Comparison of ENCODE assay signal across 8 cellular contexts in genomic region chr16:30394603-30395154, GRCh38. TPM values are rescaled to one million over a fixed set of nuclear protein-coding genes. Genes with fewer than 3 reads are reported as not detected.
DNase-seq lines count a peak whose midpoint lies in the region; ATAC-seq and TF ChIP-seq lines count a peak whose summit lies in the region.

No MANE protein-coding gene starts in this region.

- no peak for TF ChIP-seq POLR2A in Peyer's patch (IDR thresholded peaks at IDR 0.05)
- peak; percentile 44 for TF ChIP-seq POLR2A in erythroblast (IDR thresholded peaks at IDR 0.05; ENCODE audit: low read length)

- no peak for ATAC-seq in left colon
- ATAC-seq in GM18858 (IDR thresholded peaks at IDR 0.05; ENCODE audit: unreplicated experiment): no peak

- POLR2A ChIA-PET in GM10248 (lab: Yijun Ruan, JAX): interaction anchor here (0.6 to 1.6 kb wide), 2 partner anchors 17 to 38 kb away, joined by 3 to 4 read pairs; no protein-coding TSS in a partner anchor

- DNase-seq in GM12865 (ENCODE audit: low read depth) (no peak), Peyer's patch (no peak), erythroblast (lab: John Stamatoyannopoulos, UW) (peak; percentile 60 to 78), neural crest cell (ENCODE audit: low read depth, low spot score) (no peak), left colon (no peak), putamen (ENCODE audit: low spot score) (no peak), GM10248 (ENCODE audit: extremely low spot score) (no peak)

- peaks cover 49% of the 10 kb centered on the region for H3K4me1 Mint-ChIP-seq in neural crest cell

- peaks cover 0 to 15% (median 0%) of the 10 kb centered on the region in 3 donors for H3K36me3 ChIP-seq in Peyer's patch

- peak overlapping the region; percentile 95 for H3K27ac Mint-ChIP-seq in neural crest cell (ENCODE audit: unreplicated experiment)

- intact Hi-C loops in left colon (cut with DNase I, micrococcal nuclease): no loop called here

- H3K4me3 Mint-ChIP-seq in neural crest cell: peak overlapping the region; percentile 80

- peak overlapping the region; percentile 85 for H3K4me3 ChIP-seq in GM12865 (ENCODE audit: low read depth, low read length)
- H3K4me3 ChIP-seq in Peyer's patch: peak overlapping the region; percentile 65 to 89 (median 74)

- H3K9me3 Mint-ChIP-seq in neural crest cell: no peaks in the 10 kb centered on the region

- no peaks in the 10 kb centered on the region for H3K9me3 ChIP-seq in Peyer's patch

- TF ChIP-seq CTCF in GM12865 (IDR thresholded peaks at IDR 0.05; ENCODE audit: insufficient read depth, low read depth, low read length, missing control alignments) (no peak), Peyer's patch (IDR thresholded peaks at IDR 0.05) (no peak), neural crest cell (conservative IDR thresholded peaks at IDR 0.05) (no peak), GM10248 (IDR thresholded peaks at IDR 0.05; ENCODE audit: control extremely low read depth, extremely low read depth, low read depth, missing control alignments) (no peak)

- CTCF ChIA-PET in GM10248 (lab: Yijun Ruan, JAX): interaction anchor here (0.8 to 4.8 kb wide), 11 partner anchors 12 to 220 kb away, joined by 3 to 30 read pairs (median 7); partner anchors contain the start of genes DCTPP1, SEPTIN1, ZNF747 and ZNF764

- H3K4me1 ChIP-seq in Peyer's patch: peaks cover 2 to 28% (median 9%) of the 10 kb centered on the region in 4 donors

- peaks cover 3% of the 10 kb centered on the region for H3K36me3 Mint-ChIP-seq in neural crest cell (ENCODE audit: low read depth)

- no peaks in the 10 kb centered on the region for H3K27me3 Mint-ChIP-seq in neural crest cell (ENCODE audit: low read depth)

- H3K27me3 ChIP-seq in Peyer's patch: no peaks in the 10 kb centered on the region

- H3K27ac ChIP-seq in Peyer's patch: peak overlapping the region; percentile 64 to 81 (median 73)

RNA-seq across cellular contexts. Expression of gene ZNF48, which starts 0.5 kb away (rescaled TPM):
- total RNA-seq in Peyer's patch: 1 to 10 TPM; 4.2 to 9.7 (median 7.1) TPM
- 59.9 and 60.9 TPM in 2 replicates for total RNA-seq in neural crest cell
- total RNA-seq in left colon: 1 to 10 TPM; 5.6 to 8.4 TPM

RNA-seq across cellular contexts. Expression of gene SEPTIN1, which starts 12.3 kb away (rescaled TPM):
- total RNA-seq in Peyer's patch (10 to 100 TPM in 2 of 4 donors, 1 to 10 TPM in 2; 7.2 to 65.2 (median 9.8) TPM), neural crest cell (2.3 and 2.9 TPM in 2 replicates), left colon (1 to 10 TPM; 3.6 to 5.7 TPM)

RNA-seq across cellular contexts. Expression of gene ZNF771, which starts 12.7 kb away (rescaled TPM):
- 10 to 100 TPM in 2 of 4 donors, 1 to 10 TPM in 2; 5.4 to 15.7 (median 8.5) TPM for total RNA-seq in Peyer's patch
- 17.5 and 18.9 TPM in 2 replicates for total RNA-seq in neural crest cell
- total RNA-seq in left colon: 1 to 10 TPM; 3.2 to 4.4 TPM

RNA-seq across cellular contexts. Expression of gene MYL11, which starts 20.1 kb away (rescaled TPM):
- total RNA-seq in Peyer's patch (not detected), neural crest cell (not detected in 2 replicates), left colon (not detected)

RNA-seq across cellular contexts. Expression of gene TBC1D10B, which starts 24.4 kb away (rescaled TPM):
- 10 to 100 TPM; 37.1 to 58.2 (median 48.9) TPM for total RNA-seq in Peyer's patch
- total RNA-seq in neural crest cell: 39.7 and 45.6 TPM in 2 replicates
- total RNA-seq in left colon: 10 to 100 TPM; 46.2 to 46.4 TPM

Comparison
In these comparisons a context has a peak if more than half of its experiments do, and no peak if none do; other contexts are left out.
1. DNase-seq: peak in erythroblast (2 of 2); none in GM12865 (single experiment), Peyer's patch (0 of 3), neural crest cell (single experiment), left colon (0 of 2), putamen (single experiment) and GM10248 (single experiment).